ENCODE assay signal across 10 cellular contexts in genomic region chr20:47786763-47787107, GRCh38. TPM values are rescaled to one million over a fixed set of nuclear protein-coding genes. Genes with fewer than 3 reads are reported as not detected.
A peak's percentile ranks its signal among the peaks of the same experiment; 100 is the strongest.
DNase-seq lines count a peak whose midpoint lies in the region; ATAC-seq and TF ChIP-seq lines count a peak whose summit lies in the region.
"Had no signal": no experiment of that assay in that cellular context is flagged by ENCODE, and none has a peak within 500 bp of the region (broad histone marks: within the 10 kb centered on the region; RNA-seq: fewer than 3 reads in every experiment).

No MANE protein-coding gene starts in this region.

- H3K4me3 ChIP-seq in AG04449 (ENCODE audit: low read depth, low read length) (peak overlapping the region; percentile 66), IMR-90 (ENCODE audit: insufficient read depth, low read depth, low read length) (no peak overlapping the region), endocrine pancreas (ENCODE audit: control insufficient read depth, insufficient read depth, low read length) (peak overlapping the region; percentile 41)

- H2AK9ac ChIP-seq in IMR-90 (replicated peaks; ENCODE audit: low read depth, low read length, poor library complexity), result peak overlapping the region; percentile 58

- no peak overlapping the region for H3K27ac ChIP-seq in IMR-90 (ENCODE audit: insufficient read depth, low read length)

- H3K14ac ChIP-seq in IMR-90 (replicated peaks; ENCODE audit: low read depth, low read length), result no peak overlapping the region

- H3K4me1 ChIP-seq in IMR-90 (ENCODE audit: control insufficient read depth, insufficient read depth, low read length) (peaks cover 7% of the 10 kb centered on the region; the same call in 1 of the 2 replicates), endocrine pancreas (ENCODE audit: control insufficient read depth, insufficient read depth, low read length) (no peaks in the 10 kb centered on the region)

- intact Hi-C loops in IMR-90 (cut with micrococcal nuclease), result loop anchor here (1.0 to 10.0 kb wide), 3 partner anchors 109 to 835 kb away; no protein-coding TSS in a partner anchor

- H3K56ac ChIP-seq in IMR-90 (ENCODE audit: extremely low read depth, insufficient read depth, low read length), result no peak overlapping the region

- ATAC-seq in IMR-90 (ENCODE audit: low read depth), result no peak

- TF ChIP-seq POLR2A in IMR-90 (IDR thresholded peaks at IDR 0.05; ENCODE audit: low read depth, low read length), result no peak

- no peaks in the 10 kb centered on the region for H3K9me3 Mint-ChIP-seq in nephron

- no peaks in the 10 kb centered on the region for H3K79me1 ChIP-seq in IMR-90 (ENCODE audit: low read depth in 1 of 2, low read length in 2 of 2)

- no peak overlapping the region for H2BK5ac ChIP-seq in IMR-90 (ENCODE audit: low read depth, low read length, poor library complexity, severe bottlenecking)

- H3K4me2 ChIP-seq in IMR-90 (ENCODE audit: low read depth, low read length), result peak overlapping the region; percentile 48; the same call in 1 of the 2 replicates

- H4K5ac ChIP-seq in IMR-90 (ENCODE audit: low read depth, low read length), result no peak overlapping the region

- no peak overlapping the region for H2BK15ac ChIP-seq in IMR-90 (ENCODE audit: low read depth, low read length)

- H3K4ac ChIP-seq in IMR-90 (ENCODE audit: low read depth, low read length), result no peak overlapping the region

- H4K91ac ChIP-seq in IMR-90 (ENCODE audit: insufficient read depth, low read depth, low read length), result no peak overlapping the region

- no peaks in the 10 kb centered on the region for H3K9me1 ChIP-seq in IMR-90 (ENCODE audit: insufficient read depth, low read length)

- no peak overlapping the region for H3K18ac ChIP-seq in IMR-90 (ENCODE audit: low read depth, low read length)

- in situ Hi-C loops in IMR-90 (cut with MboI; ENCODE audit: low sequenced_read_pairs), result no loop called here

- H3K27ac Mint-ChIP-seq in nephron, result peak overlapping the region; percentile 97 to 98 (median 98)

- no peaks in the 10 kb centered on the region for H4K20me1 ChIP-seq in IMR-90 (ENCODE audit: insufficient read depth, low read length)

- no CpG with 5 or more reads among the region's 6 CpGs for WGBS in IMR-90 (ENCODE audit: extremely low coverage in 2 of 2, insufficient read length in 1 of 2), 2 experiments

- DNase-seq in AG04449 (ENCODE audit: low read depth, low spot score) (no peak), IMR-90 (no peak), globus pallidus (ENCODE audit: low spot score) (no peak), DMS153 (lab: John Stamatoyannopoulos, UW) (no peak), NCI-H1417 treated with DMSO at 0.1 percent for 48 hours (lab: John Stamatoyannopoulos, UW) (no peak)
- no peak for DNase-seq in stimulated activated CD4-positive, alpha-beta T cell treated with anti-CD3 and anti-CD28 coated beads, Interleukin-2, amount 100 ng/mL, for 24 hours
- DNase-seq: activated CD8-positive, alpha-beta memory T cell treated with anti-CD3 and anti-CD28 coated beads, Interleukin-2, amount 50 U/mL, for 4 hours; stimulated activated CD4-positive, alpha-beta T cell treated with anti-CD3 and anti-CD28 coated beads, Interleukin-4, amount 100 ng/mL, for 1 hour had no signal

- H4K8ac ChIP-seq in IMR-90 (ENCODE audit: low read depth in 2 of 2, low read length in 2 of 2), result no peak overlapping the region

- no peak for TF ChIP-seq RAD21 in IMR-90 (IDR thresholded peaks at IDR 0.05; ENCODE audit: low read length)

- peak overlapping the region; percentile 93 to 97 (median 97) for H3K4me3 Mint-ChIP-seq in nephron

- no peak overlapping the region for H2AFZ ChIP-seq in IMR-90 (replicated peaks; ENCODE audit: low read length, poor library complexity)

- peaks cover 54% of the 10 kb centered on the region for H3K27me3 ChIP-seq in IMR-90 (ENCODE audit: control insufficient read depth, insufficient read depth, low read length)
- no peaks in the 10 kb centered on the region for H3K27me3 ChIP-seq in endocrine pancreas (ENCODE audit: control insufficient read depth, insufficient read depth, low read length)

- BruUV-seq in IMR-90 (replicated peaks; lab: Mats Ljungman, UMichigan), result no TSS peak

- dilution Hi-C loops in IMR-90 (cut with HindIII; ENCODE audit: low sequenced_read_pairs, unreplicated experiment), result no loop called here

- H3K36me3 ChIP-seq in IMR-90 (ENCODE audit: control insufficient read depth, insufficient read depth, low read length) (no peaks in the 10 kb centered on the region), endocrine pancreas (ENCODE audit: control insufficient read depth, insufficient read depth, low read length) (no peaks in the 10 kb centered on the region)

- peaks cover 4% of the 10 kb centered on the region for H3K27me3 Mint-ChIP-seq in nephron (ENCODE audit: low read depth)

- no peak overlapping the region for H2BK120ac ChIP-seq in IMR-90 (ENCODE audit: low read depth, low read length)

- H3K9ac ChIP-seq in IMR-90 (ENCODE audit: low read depth, low read length), result no peak overlapping the region
- no peak overlapping the region for H3K9ac ChIP-seq in endocrine pancreas (ENCODE audit: control insufficient read depth, insufficient read depth, low read length)

- CTCF ChIA-PET in AG04449 (lab: Yijun Ruan, JAX), result interaction anchor here (0.8 to 2.7 kb wide), 36 partner anchors 9 to 1162 kb away, joined by 3 to 60 read pairs (median 4); no protein-coding TSS in a partner anchor
- CTCF ChIA-PET in IMR-90 (lab: Yijun Ruan, JAX), result interaction anchor here (1.0 kb wide), 2 partner anchors 509 to 834 kb away, joined by 5 to 7 read pairs; no protein-coding TSS in a partner anchor

- POLR2A ChIA-PET in AG04449 (lab: Yijun Ruan, JAX) (interaction anchor here (1.2 to 1.7 kb wide), 2 partner anchors 509 to 834 kb away, joined by 3 to 4 read pairs; no protein-coding TSS in a partner anchor), IMR-90 (lab: Charles Lee; ENCODE audit: unreplicated experiment) (no interaction called here)

- peaks cover 4% of the 10 kb centered on the region for H3K36me3 Mint-ChIP-seq in nephron (ENCODE audit: low read depth)

- no peak overlapping the region for H2BK20ac ChIP-seq in IMR-90 (ENCODE audit: low read depth, low read length)

- TF ChIP-seq CTCF in AG04449 (IDR thresholded peaks at IDR 0.05; ENCODE audit: insufficient read depth, low read length, missing control alignments), result no peak
- TF ChIP-seq CTCF in IMR-90 (conservative IDR thresholded peaks at IDR 0.05; ENCODE audit: low read depth, low read length), result no peak
- no peak for TF ChIP-seq CTCF in nephron (IDR thresholded peaks at IDR 0.05; ENCODE audit: unreplicated experiment in 3 of 3)

- H3K9me3 ChIP-seq in IMR-90 (ENCODE audit: control insufficient read depth, insufficient read depth, low read length) (no peaks in the 10 kb centered on the region), endocrine pancreas (ENCODE audit: control insufficient read depth, low read length) (no peaks in the 10 kb centered on the region)

- no peak overlapping the region for H2AK5ac ChIP-seq in IMR-90 (ENCODE audit: low read depth, low read length)

- no peak overlapping the region for H3K23ac ChIP-seq in IMR-90 (ENCODE audit: low read depth, low read length)

- peaks cover 77% of the 10 kb centered on the region for H3K4me1 Mint-ChIP-seq in nephron

TF ChIP-seq in IMR-90, 13 proteins besides CTCF, POLR2A, EP300 and RAD21:
- TF ChIP-seq USF2 (IDR thresholded peaks at IDR 0.05; ENCODE audit: low read depth, low read length) (no peak), FOS (IDR thresholded peaks at IDR 0.05; ENCODE audit: low read depth, low read length) (no peak), CEBPB (IDR thresholded peaks at IDR 0.05; ENCODE audit: low read depth, low read length) (no peak), NFE2L2 (IDR thresholded peaks at IDR 0.05; ENCODE audit: low read depth, low read length) (no peak), BHLHE40 (IDR thresholded peaks at IDR 0.05; ENCODE audit: low read depth, low read length) (no peak), SMC3 (IDR thresholded peaks at IDR 0.05; ENCODE audit: low read depth, low read length) (no peak), RCOR1 (IDR thresholded peaks at IDR 0.05; ENCODE audit: insufficient replicate concordance, low read length) (no peak), ELK1 (IDR thresholded peaks at IDR 0.05; ENCODE audit: borderline replicate concordance, low read depth, low read length) (no peak)

RNA-seq across cellular contexts. Expression of gene SULF2, which starts 1.5 kb away (rescaled TPM):
- total RNA-seq in IMR-90 (2012; rRNA removed), result 0.28 and 0.54 TPM in 2 replicates
- 0.55 and 0.77 TPM in 2 replicates for polyA plus RNA-seq in IMR-90 (2012; rRNA removed)
- polyA plus RNA-seq in IMR-90 (2012; cell fraction: cytosol; rRNA removed), result 0.50 and 0.59 TPM in 2 replicates
- 0.16 and 0.79 TPM in 2 replicates for polyA plus RNA-seq in IMR-90 (2012; cell fraction: nucleus; rRNA removed; ENCODE audit: low replicate concordance)
